ENCODE assay signal across 24 cellular contexts in genomic region chr3:143835312-143835711, GRCh38.
"Had no signal": no experiment of that assay in that cellular context is flagged by ENCODE, and none has a peak within 500 bp of the region (broad histone marks: within the 10 kb centered on the region; RNA-seq: fewer than 3 reads in every experiment).

No MANE protein-coding gene starts in this region.

- H3K36me3 Mint-ChIP-seq: neural progenitor cell, type B pancreatic cell had no signal

- H3K4me3 ChIP-seq: coronary artery, lung, neural progenitor cell, pancreas, suprapubic skin, thyroid gland had no signal

- H3K9me3 Mint-ChIP-seq: endodermal cell; naive thymus-derived CD4-positive, alpha-beta T cell; neural progenitor cell; type B pancreatic cell had no signal

- FAIRE-seq: endothelial cell of umbilical vein, pancreas, small intestine, urothelium cell line had no signal

- H3K36me3 ChIP-seq: neural progenitor cell, pancreas, suprapubic skin, thyroid gland had no signal

- H3K27me3 Mint-ChIP-seq: naive thymus-derived CD4-positive, alpha-beta T cell had no signal

- H3K4me1 Mint-ChIP-seq: neural progenitor cell had no signal

- H3K27ac Mint-ChIP-seq: endodermal cell; naive thymus-derived CD4-positive, alpha-beta T cell; neural progenitor cell; progenitor cell of endocrine pancreas; type B pancreatic cell had no signal

- H3K4me3 Mint-ChIP-seq: endodermal cell; naive thymus-derived CD4-positive, alpha-beta T cell; neural progenitor cell; type B pancreatic cell had no signal

- H3K27me3 ChIP-seq: foreskin keratinocyte, neural progenitor cell, pancreas, suprapubic skin, thyroid gland had no signal

- DNase-seq: effector CD4-positive, alpha-beta T cell; endodermal cell; erythroblast; foreskin keratinocyte; head of caudate nucleus; hippocampal formation; left colon; left ventricle myocardium superior; naive thymus-derived CD4-positive, alpha-beta T cell; nucleus accumbens; pancreas; small intestine; stimulated activated CD4-positive, alpha-beta T cell treated with anti-CD3 and anti-CD28 coated beads, Interleukin-12 subunit alpha, Interleukin-12 subunit beta, amount 100 ng/mL, for 4 hours; stimulated activated naive CD8-positive, alpha-beta T cell treated with anti-CD3 and anti-CD28 coated beads, Interleukin-15, Interleukin-2, amounts not matched to agents 100 U/mL and 50 U/mL, for 24 hours; thyroid gland had no signal

- H3K27ac ChIP-seq: coronary artery, foreskin keratinocyte, neural progenitor cell, pancreas, suprapubic skin, thyroid gland had no signal

- H3K9me3 ChIP-seq: pancreas, suprapubic skin, thyroid gland had no signal

- ATAC-seq: foreskin keratinocyte; left colon; left ventricle myocardium superior; naive thymus-derived CD4-positive, alpha-beta T cell; pancreas; right cardiac atrium; stimulated activated naive CD8-positive, alpha-beta T cell treated with anti-CD3 and anti-CD28 coated beads, Interleukin-15, Interleukin-2, amounts not matched to agents 100 U/mL and 50 U/mL, for 24 hours had no signal
